Comparison of ENCODE assay signal across 2 cellular contexts in the genomic region with DNA sequence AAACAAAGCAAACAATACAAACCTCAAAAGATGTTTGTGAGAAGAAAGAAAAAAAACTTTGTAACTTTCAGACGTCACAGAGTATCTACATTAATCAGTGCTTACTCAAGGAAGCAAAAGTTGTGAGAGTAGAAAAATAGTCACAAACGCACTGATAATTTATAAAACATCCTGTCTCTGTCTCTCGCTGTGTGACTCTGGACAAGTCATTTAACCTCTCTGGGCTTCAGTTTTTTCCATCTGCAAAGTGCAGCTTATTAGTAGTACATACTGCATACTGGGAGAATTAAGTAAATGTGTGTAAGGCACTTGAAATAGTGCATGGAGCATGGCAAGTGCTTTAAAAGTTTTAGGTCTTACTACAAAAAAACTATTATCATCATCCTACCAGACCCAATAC.
A peak's percentile ranks its signal among the peaks of the same experiment; 100 is the strongest.
TF ChIP-seq lines count a peak whose summit lies in the region.

No MANE protein-coding gene starts in this region.

TF ChIP-seq in HepG2, 621 proteins besides CTCF, POLR2A, EP300 and RAD21:
- TF ChIP-seq, protein P1, sequence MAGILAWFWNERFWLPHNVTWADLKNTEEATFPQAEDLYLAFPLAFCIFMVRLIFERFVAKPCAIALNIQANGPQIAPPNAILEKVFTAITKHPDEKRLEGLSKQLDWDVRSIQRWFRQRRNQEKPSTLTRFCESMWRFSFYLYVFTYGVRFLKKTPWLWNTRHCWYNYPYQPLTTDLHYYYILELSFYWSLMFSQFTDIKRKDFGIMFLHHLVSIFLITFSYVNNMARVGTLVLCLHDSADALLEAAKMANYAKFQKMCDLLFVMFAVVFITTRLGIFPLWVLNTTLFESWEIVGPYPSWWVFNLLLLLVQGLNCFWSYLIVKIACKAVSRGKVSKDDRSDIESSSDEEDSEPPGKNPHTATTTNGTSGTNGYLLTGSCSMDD (CRISPR knock-in tag; IDR thresholded peaks at IDR 0.05) = no peak
- TF ChIP-seq ZMYM3 (CRISPR knock-in tag; IDR thresholded peaks at IDR 0.05) = peak; percentile 41; the same call in 1 of the 2 replicates
- 0 out of 2 replicates have a peak, but pooled peaks have one; percentile 48 for TF ChIP-seq RCOR2 (CRISPR knock-in tag; IDR thresholded peaks at IDR 0.05)
- peak; percentile 84; the same call in 1 of the 2 replicates for TF ChIP-seq ZNF768 (CRISPR knock-in tag; IDR thresholded peaks at IDR 0.05)
TF ChIP-seq in HepG2: peak in this region for 3.

TF ChIP-seq in H1, 55 proteins besides CTCF, POLR2A, EP300 and RAD21:
- no peak for TF ChIP-seq EZH2 (IDR thresholded peaks at IDR 0.05; ENCODE audit: low read depth, low read length, severe bottlenecking)
- 0 out of 2 replicates have a peak, but pooled peaks have one; percentile 62 for TF ChIP-seq KDM1A (IDR thresholded peaks at IDR 0.05; ENCODE audit: borderline replicate concordance, low read length)
